In the genomic region with DNA sequence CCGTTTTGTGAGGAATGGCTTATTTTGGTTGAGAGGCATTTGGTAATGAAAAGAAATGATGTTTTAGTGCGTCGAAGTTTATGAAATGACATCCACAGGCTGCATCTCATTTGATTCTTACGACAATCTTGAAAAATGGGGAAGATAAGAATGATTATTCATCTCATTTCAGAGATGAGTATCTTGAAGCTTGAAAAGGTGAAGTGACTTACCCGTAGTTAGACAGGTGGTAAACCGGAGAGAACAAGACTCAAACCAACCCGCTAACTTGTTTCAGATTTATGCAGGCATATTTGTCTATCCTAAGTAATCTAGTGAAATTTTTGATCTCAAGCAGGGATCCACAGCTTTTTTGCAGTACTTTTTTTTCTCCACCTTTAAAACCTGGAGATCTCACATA, we compare ENCODE assay signal across 17 cellular contexts. TPM values are rescaled to one million over a fixed set of nuclear protein-coding genes. Genes with fewer than 3 reads are reported as not detected.
A peak's percentile ranks its signal among the peaks of the same experiment; 100 is the strongest.
DNase-seq lines count a peak whose midpoint lies in the region; ATAC-seq and TF ChIP-seq lines count a peak whose summit lies in the region.
"Had no signal": no experiment of that assay in that cellular context is flagged by ENCODE, and none has a peak within 500 bp of the region (broad histone marks: within the 10 kb centered on the region; RNA-seq: fewer than 3 reads in every experiment).

No MANE protein-coding gene starts in this region.

- no peaks in the 10 kb centered on the region for H3K9me2 ChIP-seq in PC-3 (replicated peaks; ENCODE audit: low read length)

- no peak for ATAC-seq in PC-3
- ATAC-seq: pancreas had no signal

- H2AFZ ChIP-seq in PC-3 (ENCODE audit: low read length): no peak overlapping the region

- CTCF ChIA-PET in PC-3 (lab: Charles Lee): interaction anchor here (0.5 to 0.7 kb wide), 2 partner anchors 15 to 1135 kb away, joined by 4 read pairs; no protein-coding TSS in a partner anchor

- no peaks in the 10 kb centered on the region for H4K20me1 ChIP-seq in PC-3 (ENCODE audit: low read length)

- H3K79me2 ChIP-seq in PC-3 (ENCODE audit: low read length): peaks cover 67% of the 10 kb centered on the region

- intact Hi-C loops in PC-3 (cut with micrococcal nuclease): loop anchor here (10.0 kb wide), 1 partner anchor 1043 kb away; no protein-coding TSS in a partner anchor
- intact Hi-C loops in posterior vena cava (cut with DNase I): no loop called here

- POLR2A ChIA-PET in PC-3 (lab: Charles Lee; ENCODE audit: unreplicated experiment): interaction anchor here (0.6 kb wide), 1 partner anchor 828 kb away, joined by 4 read pairs; no protein-coding TSS in a partner anchor

- peaks cover 63% of the 10 kb centered on the region for H3K4me1 ChIP-seq in PC-3 (ENCODE audit: insufficient read depth, low read length)
- peaks cover 100% of the 10 kb centered on the region in 2 experiments for H3K4me1 ChIP-seq in neutrophil (ENCODE audit: control insufficient read depth in 1 of 2, insufficient read depth in 1 of 2, low read depth in 1 of 2, low read length in 1 of 2)

- peaks cover 31% of the 10 kb centered on the region for H3K36me3 Mint-ChIP-seq in T-helper 1 cell treated with Interleukin-12 subunit alpha and Interleukin-12 subunit beta and Interleukin-4 antibody, amounts not matched to agents 30 μg/mL and 1 μg/mL, for 36 hours (ENCODE audit: low read depth)

- no peak overlapping the region for H3K4me3 ChIP-seq in PC-3 (ENCODE audit: low read length)
- H3K4me3 ChIP-seq in neutrophil (ENCODE audit: low read depth in 1 of 2, low read length in 1 of 2): peak overlapping the region; percentile 26 to 46
- H3K4me3 ChIP-seq: pancreas had no signal

- no TSS peak for BruUV-seq in PC-3 (replicated peaks; lab: Mats Ljungman, UMichigan)

- H3F3A ChIP-seq in PC-3 (ENCODE audit: low read length, unreplicated experiment): peaks cover 18% of the 10 kb centered on the region

- H3K9ac ChIP-seq in PC-3 (ENCODE audit: low read length): no peak overlapping the region

- TF ChIP-seq CTCF in PC-3 (conservative IDR thresholded peaks at IDR 0.05; ENCODE audit: low read depth, low read length): no peak
- TF ChIP-seq CTCF in neutrophil (IDR thresholded peaks at IDR 0.05): no peak

- H3K36me3 ChIP-seq in PC-3 (ENCODE audit: low read depth, low read length): no peaks in the 10 kb centered on the region
- H3K36me3 ChIP-seq in neutrophil: peaks cover 52% of the 10 kb centered on the region
- H3K36me3 ChIP-seq: pancreas had no signal

- H3K27me3 ChIP-seq in PC-3 (ENCODE audit: low read length) (no peaks in the 10 kb centered on the region), neutrophil (no peaks in the 10 kb centered on the region)
- H3K27me3 ChIP-seq: pancreas had no signal

- DNase-seq in T-helper 1 cell (no peak), PC-3 (no peak), epidermal melanocyte (ENCODE audit: insufficient read length, low spot score) (no peak), posterior vena cava (ENCODE audit: low spot score) (no peak), NCI-H2107 (lab: John Stamatoyannopoulos, UW) (no peak)
- DNase-seq: amniotic stem cell, C1 segment of cervical spinal cord, erythroblast, mesendoderm, NCI-H1092, NCI-H2171 treated with DMSO at 0.1 percent for 48 hours, pancreas, SIG-M5 had no signal

- no peaks in the 10 kb centered on the region for H3K27me3 Mint-ChIP-seq in T-helper 1 cell treated with Interleukin-12 subunit alpha and Interleukin-12 subunit beta and Interleukin-4 antibody, amounts not matched to agents 30 μg/mL and 1 μg/mL, for 36 hours (ENCODE audit: low read depth)

- peak overlapping the region; percentile 55; the same call in 1 of the 2 replicates for H3K4me2 ChIP-seq in PC-3 (ENCODE audit: low read length)

- no peaks in the 10 kb centered on the region for H3K9me3 Mint-ChIP-seq in T-helper 1 cell treated with Interleukin-12 subunit alpha and Interleukin-12 subunit beta and Interleukin-4 antibody, amounts not matched to agents 30 μg/mL and 1 μg/mL, for 36 hours

- H3K9me3 ChIP-seq in PC-3 (ENCODE audit: low read length) (no peaks in the 10 kb centered on the region), neutrophil (no peaks in the 10 kb centered on the region)
- H3K9me3 ChIP-seq: pancreas had no signal

- H3K4me1 Mint-ChIP-seq in T-helper 1 cell treated with Interleukin-12 subunit alpha and Interleukin-12 subunit beta and Interleukin-4 antibody, amounts not matched to agents 30 μg/mL and 1 μg/mL, for 36 hours (ENCODE audit: low read depth): peaks cover 81% of the 10 kb centered on the region

- H3K27ac ChIP-seq in PC-3 (ENCODE audit: low read length) (peak overlapping the region; percentile 59; the same call in 1 of the 2 replicates), angular gyrus (ENCODE audit: low read depth, low read length) (peak overlapping the region; percentile 49), neutrophil (peak overlapping the region; percentile 98)
- H3K27ac ChIP-seq: 22Rv1, pancreas had no signal

- peak overlapping the region; percentile 64 for H3K27ac Mint-ChIP-seq in T-helper 1 cell treated with Interleukin-12 subunit alpha and Interleukin-12 subunit beta and Interleukin-4 antibody, amounts not matched to agents 30 μg/mL and 1 μg/mL, for 36 hours

- H3K4me3 Mint-ChIP-seq in T-helper 1 cell treated with Interleukin-12 subunit alpha and Interleukin-12 subunit beta and Interleukin-4 antibody, amounts not matched to agents 30 μg/mL and 1 μg/mL, for 36 hours: peak overlapping the region; percentile 8

RNA-seq across cellular contexts. Expression of gene SORL1, which starts 9.7 kb away (rescaled TPM):
- total RNA-seq in PC-3 (2014; rRNA removed) (53.7 and 74.5 TPM in 2 replicates), posterior vena cava (10 to 100 TPM in 1 of 2 donors, 1 to 10 TPM in 1; 9.4 to 15.7 TPM)
